8 cellular contexts compared by ENCODE assay signal in the genomic region with DNA sequence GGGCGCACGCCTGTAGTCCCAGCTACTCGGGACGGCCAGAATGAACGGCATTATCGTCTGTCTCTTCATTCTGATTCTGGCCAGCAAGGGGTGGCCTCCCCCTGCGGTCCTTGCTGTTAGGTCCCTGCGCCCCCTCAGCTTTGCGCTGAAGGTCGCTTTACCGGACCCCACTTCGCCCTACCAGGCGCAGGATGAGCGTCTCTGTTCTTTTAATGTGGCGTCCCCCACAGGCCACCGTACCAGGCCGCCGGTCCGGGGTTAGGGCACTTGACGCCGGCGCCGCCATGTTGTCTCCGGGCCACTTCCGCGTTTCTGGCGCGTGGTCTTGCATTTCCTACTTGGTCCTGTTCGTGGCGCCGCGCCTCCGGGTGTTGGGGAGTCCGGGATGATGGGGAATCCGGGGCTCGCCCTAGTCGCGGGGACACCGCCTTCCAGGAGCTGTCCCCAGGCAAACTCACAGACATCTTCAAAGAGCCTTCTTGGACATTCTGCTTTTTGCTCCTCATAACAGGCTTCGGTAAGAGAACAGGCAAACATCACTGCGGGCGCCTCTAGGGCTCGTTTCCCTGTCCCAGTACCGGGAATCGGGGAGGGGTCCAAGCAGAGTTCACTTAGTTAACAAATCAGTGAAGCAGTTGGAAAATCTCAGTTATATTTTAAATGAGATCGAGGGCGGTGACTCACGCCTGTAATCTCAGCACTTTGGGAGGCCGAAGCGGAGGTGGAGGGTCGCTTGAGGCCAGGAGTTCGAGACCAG. TPM values are rescaled to one million over a fixed set of nuclear protein-coding genes. Genes with fewer than 3 reads are reported as not detected.
DNase-seq lines count a peak whose midpoint lies in the region; ATAC-seq, FAIRE-seq and TF ChIP-seq lines count a peak whose summit lies in the region.

No MANE protein-coding gene starts in this region.

- no peaks in the 10 kb centered on the region for H3K36me3 ChIP-seq in Caco-2 (ENCODE audit: control insufficient read depth, insufficient read depth, low read length)
- no peaks in the 10 kb centered on the region; a peak in 1 of 8 replicates for H3K36me3 ChIP-seq in H1 (ENCODE audit: control insufficient read depth in 2 of 4, insufficient read depth in 4 of 4, low read length in 3 of 4)
- H3K36me3 ChIP-seq in mesenchymal stem cell (ENCODE audit: control insufficient read depth in 1 of 2, insufficient read depth in 2 of 2, low read depth in 1 of 2, low read length in 2 of 2), result no peaks in the 10 kb centered on the region

- peak overlapping the region; percentile 89 for H3K27ac Mint-ChIP-seq in Caco-2 (ENCODE audit: unreplicated experiment)

- H4K91ac ChIP-seq in H1 (replicated peaks; ENCODE audit: insufficient read length, low read length) (peak overlapping the region; percentile 84), mesenchymal stem cell (ENCODE audit: low read length) (peak overlapping the region; percentile 53)

- no peak for FAIRE-seq in H1 (lab: Jason Lieb, UNC)

- no peaks in the 10 kb centered on the region for H3K27me3 Mint-ChIP-seq in Caco-2 (ENCODE audit: insufficient read depth, unreplicated experiment)

- H3K4me3 ChIP-seq in Caco-2 (ENCODE audit: low read depth, low read length) (peak overlapping the region; percentile 44), H1 (ENCODE audit: extremely low read depth in 1 of 4, insufficient read depth in 2 of 4, low read depth in 3 of 4, low read length in 4 of 4) (peak overlapping the region; percentile 51 to 72 (median 67)), mesenchymal stem cell (ENCODE audit: insufficient read depth in 1 of 2, low read depth in 1 of 2, low read length in 2 of 2) (peak overlapping the region; percentile 43 to 91)

- H3K4me2 ChIP-seq in H1 (ENCODE audit: insufficient read depth in 1 of 2, low read depth in 2 of 2, low read length in 2 of 2), result peak overlapping the region; percentile 37 to 90
- H3K4me2 ChIP-seq in mesenchymal stem cell (ENCODE audit: low read length, poor library complexity, severe bottlenecking), result peak overlapping the region; percentile 42

- H3K9ac ChIP-seq in H1 (replicated peaks in 1 of 4; ENCODE audit: extremely low read depth in 1 of 4, low read depth in 3 of 4, low read length in 3 of 4) (peak overlapping the region in 3 of 4 experiments; percentile 26 to 64 (median 45); a peak in 3 of 7 replicates), mesenchymal stem cell (ENCODE audit: low read length) (peak overlapping the region; percentile 95)

- no peak overlapping the region for H2BK15ac ChIP-seq in H1 (ENCODE audit: low read length)
- no peak overlapping the region for H2BK15ac ChIP-seq in mesenchymal stem cell (ENCODE audit: low read depth, poor library complexity, severe bottlenecking)

- TF ChIP-seq RAD21 in H1 (IDR thresholded peaks at IDR 0.05 in 1 of 2, conservative IDR thresholded peaks at IDR 0.05 in 1 of 2; ENCODE audit: low read depth in 2 of 2, low read length in 2 of 2), result peak; percentile 81 to 87

- 11% methylated on average over 52 of the region's 52 CpGs; no CpG with 5 or more reads in 1 of the 2 experiments for WGBS in H1 (ENCODE audit: extremely low coverage in 1 of 2, insufficient coverage in 1 of 2, insufficient read length in 1 of 2, insufficient replicate concordance in 2 of 2, low coverage in 1 of 2, low lambda C conversion rate in 2 of 2, missing lambda C conversion rate in 1 of 2), 2 experiments
- WGBS in mesenchymal stem cell, result 14% methylated on average over 51 of the region's 52 CpGs

- H3K27ac ChIP-seq in H1 (ENCODE audit: low read depth, low read length) (peak overlapping the region; percentile 61; the same call in 1 of the 2 replicates), mesenchymal stem cell (ENCODE audit: low read length, poor library complexity, severe bottlenecking) (peak overlapping the region; percentile 76)

- intact Hi-C loops in Caco-2 (cut with micrococcal nuclease; ENCODE audit: unreplicated experiment), result loop anchor here (10.0 kb wide), 1 partner anchor 225 kb away; no protein-coding TSS in a partner anchor

- H3K27me3 ChIP-seq in Caco-2 (replicated peaks; ENCODE audit: control insufficient read depth, insufficient read depth, low read length) (no peaks in the 10 kb centered on the region), H1 (replicated peaks in 1 of 4; ENCODE audit: control insufficient read depth in 3 of 4, extremely low read depth in 1 of 4, insufficient read depth in 3 of 4, low read length in 3 of 4) (no peaks in the 10 kb centered on the region), mesenchymal stem cell (ENCODE audit: control insufficient read depth in 1 of 2, insufficient read depth in 1 of 2, low read length in 2 of 2) (no peaks in the 10 kb centered on the region)

- TF ChIP-seq CTCF in Caco-2 (IDR thresholded peaks at IDR 0.05; ENCODE audit: insufficient read depth in 1 of 2, low read depth in 1 of 2, low read length in 1 of 2, severe bottlenecking in 1 of 2, unreplicated experiment in 1 of 2), result peak; percentile 27 to 58
- TF ChIP-seq CTCF in H1 (IDR thresholded peaks at IDR 0.05; ENCODE audit: control extremely low read depth in 1 of 3, insufficient read depth in 1 of 3, low read depth in 1 of 3, low read length in 3 of 3), result peak; percentile 71 to 76 (median 76)

- H4K8ac ChIP-seq in H1 (ENCODE audit: extremely low read depth, insufficient read depth, low read length) (peak overlapping the region; percentile 93), mesenchymal stem cell (ENCODE audit: low read length) (peak overlapping the region; percentile 79)

- H4K5ac ChIP-seq in H1 (ENCODE audit: insufficient read length, low read depth, low read length), result peak overlapping the region; percentile 71

- H3K23ac ChIP-seq in H1 (ENCODE audit: insufficient read length) (no peak overlapping the region), mesenchymal stem cell (ENCODE audit: low read length in 2 of 2) (no peak overlapping the region)

- H3K9me3 Mint-ChIP-seq in Caco-2 (ENCODE audit: unreplicated experiment), result no peaks in the 10 kb centered on the region

- peak overlapping the region; percentile 64 for H3K56ac ChIP-seq in H1 (replicated peaks; ENCODE audit: insufficient read length, low read depth, low read length)

- peak; percentile 52 to 53; a peak in 2 of 3 replicates for TF ChIP-seq POLR2A in H1 (IDR thresholded peaks at IDR 0.05; ENCODE audit: control extremely low read depth in 1 of 2, low read depth in 2 of 2, low read length in 2 of 2)

- H3K9me3 ChIP-seq in Caco-2, result no peaks in the 10 kb centered on the region
- H3K9me3 ChIP-seq in H1 (ENCODE audit: insufficient read depth in 2 of 2, low read depth in 1 of 2, low read length in 1 of 2), result no peaks in the 10 kb centered on the region
- no peaks in the 10 kb centered on the region for H3K9me3 ChIP-seq in mesenchymal stem cell (ENCODE audit: control insufficient read depth, low read length)

- H3K18ac ChIP-seq in H1 (ENCODE audit: extremely low read depth, low read length) (peak overlapping the region; percentile 60), mesenchymal stem cell (ENCODE audit: low read depth in 1 of 2, low read length in 2 of 2) (peak overlapping the region in 1 of 2 experiments; percentile 92)

- CTCF ChIA-PET in Caco-2 (lab: Charles Lee) (no interaction called here), H1 (lab: Charles Lee; ENCODE audit: partially characterized antibody) (interaction anchor here (0.6 to 2.4 kb wide), 19 partner anchors 9 to 1411 kb away, joined by 3 to 9 read pairs (median 3); a partner anchor contains a TSS)

- BruUV-seq in Caco-2 (replicated peaks; lab: Mats Ljungman, UMichigan), result TSS peak; percentile 69

- DNase-seq in Caco-2 (peak; percentile 88 to 91), HT1080 (ENCODE audit: low read depth) (peak; percentile 95), H1 (ENCODE audit: low read depth in 1 of 2, low spot score in 2 of 2) (peak; percentile 91 to 97), mesenchymal stem cell (peak; percentile 93)
- DNase-seq in NK-92 treated with Interleukin-12 subunit alpha and Interleukin-12 subunit beta, amount 100 ng/mL, for 24 hours (lab: John Stamatoyannopoulos, UW), result peak; percentile 86
- peak; percentile 80 to 91 (median 82) for DNase-seq in activated CD8-positive, alpha-beta memory T cell treated with anti-CD3 and anti-CD28 coated beads for 48 hours (ENCODE audit: low read depth in 2 of 3, low spot score in 2 of 3)
- DNase-seq in stimulated activated CD8-positive, alpha-beta memory T cell treated with anti-CD3 and anti-CD28 coated beads, Interleukin-12 subunit alpha, Interleukin-12 subunit beta, amount 100 ng/mL, for 24 hours (ENCODE audit: extremely low read depth), result peak; percentile 87

- no peak overlapping the region for H3K4ac ChIP-seq in H1 (replicated peaks; ENCODE audit: insufficient read length, low read depth, low read length)
- peak overlapping the region in 1 of 2 experiments; percentile 79 for H3K4ac ChIP-seq in mesenchymal stem cell (ENCODE audit: low read depth in 1 of 2, low read length in 2 of 2)

- H3K79me1 ChIP-seq in H1 (ENCODE audit: low read depth, low read length) (no peaks in the 10 kb centered on the region), mesenchymal stem cell (replicated peaks; ENCODE audit: low read length, poor library complexity, severe bottlenecking) (no peaks in the 10 kb centered on the region)

- H2BK20ac ChIP-seq in H1 (ENCODE audit: low read length), result no peak overlapping the region

- peaks cover 13% of the 10 kb centered on the region for H3K36me3 Mint-ChIP-seq in Caco-2 (ENCODE audit: insufficient read depth, unreplicated experiment)

- peak; percentile 82 for ATAC-seq in GM21367 (IDR thresholded peaks at IDR 0.05; ENCODE audit: unreplicated experiment)

- POLR2A ChIA-PET in Caco-2 (lab: Charles Lee) (no interaction called here), H1 (lab: Charles Lee; ENCODE audit: partially characterized antibody) (interaction anchor here (0.5 to 2.1 kb wide), 5 partner anchors 8 to 198 kb away, joined by 3 to 8 read pairs (median 4); a partner anchor contains a TSS)

- H2AFZ ChIP-seq in H1 (ENCODE audit: low read length) (peak overlapping the region; percentile 84), mesenchymal stem cell (ENCODE audit: low read depth, low read length) (peak overlapping the region; percentile 91)

- H3K14ac ChIP-seq in H1 (ENCODE audit: insufficient read length), result no peak overlapping the region
- H3K14ac ChIP-seq in mesenchymal stem cell (ENCODE audit: low read length in 2 of 2), result peak overlapping the region in 1 of 2 experiments; percentile 99

- H2AK5ac ChIP-seq in H1 (ENCODE audit: low read depth, low read length) (no peak overlapping the region), mesenchymal stem cell (ENCODE audit: low read length, severe bottlenecking) (no peak overlapping the region)

- H3K79me2 ChIP-seq in H1 (ENCODE audit: control insufficient read depth in 1 of 2, insufficient read depth in 2 of 2, low read length in 2 of 2), result no peaks in the 10 kb centered on the region

- 0 out of 3 replicates have a peak, but pooled peaks of 1 of the 2 experiments have one; percentile 46 for TF ChIP-seq EP300 in H1 (IDR thresholded peaks at IDR 0.05; ENCODE audit: borderline replicate concordance in 1 of 2, low read depth in 2 of 2, low read length in 2 of 2)

- H3K4me1 ChIP-seq in Caco-2 (no peaks in the 10 kb centered on the region), H1 (replicated peaks in 1 of 4; ENCODE audit: control insufficient read depth in 3 of 4, insufficient read depth in 4 of 4, low read length in 3 of 4) (no peaks in the 10 kb centered on the region; a peak in 1 of 7 replicates), mesenchymal stem cell (ENCODE audit: control insufficient read depth, insufficient read depth, low read depth, low read length) (peaks cover 5% of the 10 kb centered on the region)

- H3K23me2 ChIP-seq in H1 (ENCODE audit: low read depth, low read length), result no peaks in the 10 kb centered on the region; the same call in 1 of the 2 replicates

- no peaks in the 10 kb centered on the region for H4K20me1 ChIP-seq in H1 (replicated peaks in 1 of 2; ENCODE audit: control insufficient read depth in 1 of 2, insufficient read depth in 2 of 2, low read length in 2 of 2)

- H2BK120ac ChIP-seq in H1 (replicated peaks; ENCODE audit: low read depth, low read length) (no peak overlapping the region), mesenchymal stem cell (ENCODE audit: low read depth, low read length) (peak overlapping the region; percentile 11)

- H3K4me1 Mint-ChIP-seq in Caco-2 (ENCODE audit: low read depth, unreplicated experiment), result peaks cover 7% of the 10 kb centered on the region

- no peak overlapping the region for H2BK12ac ChIP-seq in H1 (ENCODE audit: low read depth, low read length)
- no peak overlapping the region for H2BK12ac ChIP-seq in mesenchymal stem cell (ENCODE audit: low read length in 2 of 2)

- H2BK5ac ChIP-seq in H1 (ENCODE audit: low read depth, low read length), result peak overlapping the region; percentile 78; the same call in 1 of the 2 replicates
- H2BK5ac ChIP-seq in mesenchymal stem cell (ENCODE audit: low read depth, low read length, poor library complexity, severe bottlenecking), result no peak overlapping the region

- H3K4me3 Mint-ChIP-seq in Caco-2 (ENCODE audit: unreplicated experiment), result peak overlapping the region; percentile 85

RNA-seq across cellular contexts. Expression of a gene that starts 8.5 kb away (rescaled TPM):
- 114 and 116 TPM in 2 replicates for total RNA-seq in Caco-2 (2022)
- total RNA-seq in HT1080 (2014; rRNA removed; shearing (Covaris generic)), result 230 and 236 TPM in 2 replicates
- 243 and 293 TPM in 2 replicates for polyA plus RNA-seq in HT1080 (2015; cell fraction: cytosol; rRNA removed)
- polyA plus RNA-seq in HT1080 (2015; cell fraction: nucleus; rRNA removed), result 542 and 619 TPM in 2 replicates
- 169 and 171 TPM in 2 replicates for total RNA-seq in H1 (2021; fragmentation: NEBNext Ultra II Directional; extraction: Animal tissue kit (Norgen Biotek cat#: 25700))
- 91.2 and 104 TPM in 2 replicates for polyA plus RNA-seq in H1 (2011; rRNA removed)
- polyA plus RNA-seq in H1 (2011; cell fraction: cytosol; rRNA removed), result 151 TPM
- polyA plus RNA-seq in H1 (2011; cell fraction: nucleus; rRNA removed), result 69.7 TPM
- polyA plus RNA-seq in H1 (2012, experiment 1 of 2), result 134 to 218 TPM (median 147 TPM) in 4 replicates
- polyA plus RNA-seq in H1 (2012, experiment 2 of 2), result 11.3 TPM
- polyA plus RNA-seq in H1 (2013, experiment 1 of 2), result 122 TPM
- 117 TPM for polyA plus RNA-seq in H1 (2013, experiment 2 of 2)
- polyA minus RNA-seq in H1 (2011; rRNA and poly(A)+ RNA removed), result 153 and 165 TPM in 2 replicates
- 148 TPM for polyA minus RNA-seq in H1 (2011; cell fraction: cytosol; rRNA and poly(A)+ RNA removed)
- polyA minus RNA-seq in H1 (2011; cell fraction: nucleus; rRNA and poly(A)+ RNA removed), result 96.9 TPM
- 119 TPM for polyA plus RNA-seq in mesenchymal stem cell (2013, experiment 1 of 2)
- 117 TPM for polyA plus RNA-seq in mesenchymal stem cell (2013, experiment 2 of 2)

RNA-seq across cellular contexts. Expression of a gene that starts 43.7 kb away (rescaled TPM):
- total RNA-seq in Caco-2 (2022), result 14.5 and 17.1 TPM in 2 replicates
- total RNA-seq in HT1080 (2014; rRNA removed; shearing (Covaris generic)), result 39.2 and 54.0 TPM in 2 replicates
- 23.8 and 32.2 TPM in 2 replicates for polyA plus RNA-seq in HT1080 (2015; cell fraction: cytosol; rRNA removed)
- polyA plus RNA-seq in HT1080 (2015; cell fraction: nucleus; rRNA removed), result 18.4 and 26.3 TPM in 2 replicates
- total RNA-seq in H1 (2021; fragmentation: NEBNext Ultra II Directional; extraction: Animal tissue kit (Norgen Biotek cat#: 25700)), result 20.4 and 26.6 TPM in 2 replicates
- 12.3 and 13.1 TPM in 2 replicates for polyA plus RNA-seq in H1 (2011; rRNA removed)
- 14.7 TPM for polyA plus RNA-seq in H1 (2011; cell fraction: cytosol; rRNA removed)
- polyA plus RNA-seq in H1 (2011; cell fraction: nucleus; rRNA removed), result 17.4 TPM
- 16.0 to 21.6 TPM (median 19.7 TPM) in 4 replicates for polyA plus RNA-seq in H1 (2012, experiment 1 of 2)
- polyA plus RNA-seq in H1 (2012, experiment 2 of 2), result 6.1 TPM
- polyA plus RNA-seq in H1 (2013, experiment 1 of 2), result 27.0 TPM
- 27.9 TPM for polyA plus RNA-seq in H1 (2013, experiment 2 of 2)
- polyA minus RNA-seq in H1 (2011; rRNA and poly(A)+ RNA removed), result 17.0 and 29.3 TPM in 2 replicates
- 15.6 TPM for polyA minus RNA-seq in H1 (2011; cell fraction: cytosol; rRNA and poly(A)+ RNA removed)
- 17.5 TPM for polyA minus RNA-seq in H1 (2011; cell fraction: nucleus; rRNA and poly(A)+ RNA removed)
- 32.7 TPM for polyA plus RNA-seq in mesenchymal stem cell (2013, experiment 1 of 2)
- polyA plus RNA-seq in mesenchymal stem cell (2013, experiment 2 of 2), result 32.3 TPM

Comparison
In these comparisons a context has a peak if more than half of its experiments do, and no peak if none do; other contexts are left out.
1. Peak in every context shown above with its lines: DNase-seq, ATAC-seq, H3K4me3 ChIP-seq and H3K27ac ChIP-seq.